In the genomic region with DNA sequence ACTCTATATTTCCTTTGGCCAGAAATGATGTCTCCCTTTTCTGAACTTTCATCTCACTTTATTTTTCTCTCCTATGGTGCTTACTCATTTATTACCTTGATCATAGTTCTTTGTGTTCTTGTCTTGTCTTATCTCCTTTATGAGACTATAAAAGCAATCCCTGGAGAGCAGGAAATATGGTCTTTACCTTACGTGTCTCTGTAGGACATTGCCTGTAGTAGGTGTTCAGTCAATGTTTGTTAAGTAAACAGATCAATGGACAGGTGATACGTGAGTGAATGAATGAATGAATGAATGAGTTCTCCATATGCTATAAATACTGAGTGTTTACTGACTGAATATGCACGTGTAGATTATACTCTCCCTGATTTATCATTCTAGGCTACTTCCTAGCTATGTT, we compare ENCODE assay signal across 25 cellular contexts.
DNase-seq lines count a peak whose midpoint lies in the region; TF ChIP-seq lines count a peak whose summit lies in the region.
"Had no signal": no experiment of that assay in that cellular context is flagged by ENCODE, and none has a peak within 500 bp of the region (broad histone marks: within the 10 kb centered on the region; RNA-seq: fewer than 3 reads in every experiment).

No MANE protein-coding gene starts in this region.

- no peak overlapping the region for H3K27ac ChIP-seq in coronary artery
- H3K27ac ChIP-seq: body of pancreas had no signal

- H3K27ac Mint-ChIP-seq in chondrocyte (ENCODE audit: unreplicated experiment) (peak overlapping the region; percentile 91), nephron (peak overlapping the region in 2 of 3 experiments; percentile 2 to 68)
- H3K27ac Mint-ChIP-seq: activated B cell treated with CpG ODN at 0.5 μM for 24 hours; activated naive CD8-positive, alpha-beta T cell treated with anti-CD3 and anti-CD28 coated beads, Interleukin-2, amount 10 ng/mL, durations not matched to agents 7 days and 5 days; dendritic cell treated with granulocyte-macrophage colony-stimulating factor and Interleukin-4, amounts not matched to agents 40 ng/mL and 50 ng/mL, for 4 days; stimulated activated effector memory CD8-positive, alpha-beta T cell treated with anti-CD3 and anti-CD28 coated beads, Interleukin-12 subunit alpha, Interleukin-12 subunit beta, amount 100 ng/mL, for 72 hours; T-helper 2 cell treated with Interferon-gamma antibody and Interleukin-4, amounts not matched to agents 5 μg/mL and 100 μg/mL, for 36 hours had no signal

- H3K4me1 Mint-ChIP-seq in chondrocyte (ENCODE audit: low read depth) = peaks cover 55% of the 10 kb centered on the region
- H3K4me1 Mint-ChIP-seq in nephron = peaks cover 32% of the 10 kb centered on the region
- H3K4me1 Mint-ChIP-seq: activated B cell treated with CpG ODN at 0.5 μM for 24 hours; activated naive CD8-positive, alpha-beta T cell treated with anti-CD3 and anti-CD28 coated beads, Interleukin-2, amount 10 ng/mL, durations not matched to agents 7 days and 5 days; stimulated activated effector memory CD8-positive, alpha-beta T cell treated with anti-CD3 and anti-CD28 coated beads, Interleukin-12 subunit alpha, Interleukin-12 subunit beta, amount 100 ng/mL, for 72 hours had no signal

- H3K4me3 Mint-ChIP-seq in chondrocyte (ENCODE audit: unreplicated experiment) (no peak overlapping the region), nephron (no peak overlapping the region)
- H3K4me3 Mint-ChIP-seq: activated B cell treated with CpG ODN at 0.5 μM for 24 hours; activated naive CD8-positive, alpha-beta T cell treated with anti-CD3 and anti-CD28 coated beads, Interleukin-2, amount 10 ng/mL, durations not matched to agents 7 days and 5 days; dendritic cell treated with granulocyte-macrophage colony-stimulating factor and Interleukin-4, amounts not matched to agents 40 ng/mL and 50 ng/mL, for 4 days; stimulated activated effector memory CD8-positive, alpha-beta T cell treated with anti-CD3 and anti-CD28 coated beads, Interleukin-12 subunit alpha, Interleukin-12 subunit beta, amount 100 ng/mL, for 72 hours; T-helper 2 cell treated with Interferon-gamma antibody and Interleukin-4, amounts not matched to agents 5 μg/mL and 100 μg/mL, for 36 hours had no signal

- H3K36me3 Mint-ChIP-seq in chondrocyte (ENCODE audit: low read depth) (no peaks in the 10 kb centered on the region), nephron (ENCODE audit: low read depth) (no peaks in the 10 kb centered on the region)
- H3K36me3 Mint-ChIP-seq: activated naive CD8-positive, alpha-beta T cell treated with anti-CD3 and anti-CD28 coated beads, Interleukin-2, amount 10 ng/mL, durations not matched to agents 7 days and 5 days; stimulated activated effector memory CD8-positive, alpha-beta T cell treated with anti-CD3 and anti-CD28 coated beads, Interleukin-12 subunit alpha, Interleukin-12 subunit beta, amount 100 ng/mL, for 72 hours had no signal

- H3K4me3 ChIP-seq in LNCaP clone FGC (ENCODE audit: low read depth, low read length) (no peak overlapping the region), coronary artery (no peak overlapping the region)
- H3K4me3 ChIP-seq: body of pancreas, heart right ventricle, left ventricle myocardium inferior had no signal

- no peak for TF ChIP-seq CTCF in LNCaP clone FGC (IDR thresholded peaks at IDR 0.05; ENCODE audit: control insufficient read depth, extremely low read depth, insufficient read depth)
- no peak for TF ChIP-seq CTCF in chondrocyte (IDR thresholded peaks at IDR 0.05)
- TF ChIP-seq CTCF in nephron (IDR thresholded peaks at IDR 0.05; ENCODE audit: unreplicated experiment in 3 of 3) = no peak
- no peak for TF ChIP-seq CTCF in coronary artery (IDR thresholded peaks at IDR 0.05)

- H3K9me3 Mint-ChIP-seq in chondrocyte (ENCODE audit: low read depth) (no peaks in the 10 kb centered on the region), nephron (peaks cover 5% of the 10 kb centered on the region)
- H3K9me3 Mint-ChIP-seq: activated B cell treated with CpG ODN at 0.5 μM for 24 hours; activated naive CD8-positive, alpha-beta T cell treated with anti-CD3 and anti-CD28 coated beads, Interleukin-2, amount 10 ng/mL, durations not matched to agents 7 days and 5 days; dendritic cell treated with granulocyte-macrophage colony-stimulating factor and Interleukin-4, amounts not matched to agents 40 ng/mL and 50 ng/mL, for 4 days; T-helper 2 cell treated with Interferon-gamma antibody and Interleukin-4, amounts not matched to agents 5 μg/mL and 100 μg/mL, for 36 hours had no signal

- H3K27me3 Mint-ChIP-seq in chondrocyte (ENCODE audit: low read depth) (no peaks in the 10 kb centered on the region), nephron (ENCODE audit: low read depth) (peaks cover 4% of the 10 kb centered on the region)
- H3K27me3 Mint-ChIP-seq: activated B cell treated with CpG ODN at 0.5 μM for 24 hours; dendritic cell treated with granulocyte-macrophage colony-stimulating factor and Interleukin-4, amounts not matched to agents 40 ng/mL and 50 ng/mL, for 4 days had no signal

- DNase-seq in DMS53 treated with DMSO at 0.1 percent for 48 hours (lab: John Stamatoyannopoulos, UW; ENCODE audit: unreplicated experiment) (peak; percentile 92), LNCaP clone FGC (ENCODE audit: low read depth) (peak; percentile 90), chondrocyte (ENCODE audit: low spot score) (no peak), T-helper 9 cell (no peak), HCEC 1CT (no peak), coronary artery (ENCODE audit: low spot score) (no peak)
- no peak for DNase-seq in stimulated activated naive CD4-positive, alpha-beta T cell (lab: John Stamatoyannopoulos, UW)
- DNase-seq: activated B cell treated with CpG ODN at 0.5 μM for 24 hours; activated CD4-positive, alpha-beta T cell treated with anti-CD3 and anti-CD28 coated beads, Interleukin-2, amount 50 U/mL, for 4 hours; activated naive CD8-positive, alpha-beta T cell treated with anti-CD3 and anti-CD28 coated beads, Interleukin-2, amount 10 ng/mL, durations not matched to agents 7 days and 5 days; body of pancreas; GDM1; H7; heart right ventricle; Kasumi-1; left ventricle myocardium inferior; NCI-H1105; NCI-H2029 treated with DMSO at 0.1 percent for 48 hours; NCI-H446 treated with DMSO at 0.1 percent for 48 hours; NK-92 treated with Interleukin-12 subunit alpha and Interleukin-12 subunit beta, amount 100 ng/mL, for 24 hours; stimulated activated CD4-positive, alpha-beta T cell treated with anti-CD3 and anti-CD28 coated beads, Interleukin-1b, Interleukin-23, amount 100 ng/mL, for 48 hours had no signal

Comparison
In these comparisons a context has a peak if more than half of its experiments do, and no peak if none do; other contexts are left out.
1. DNase-seq: peak in DMS53 treated with DMSO at 0.1 percent for 48 hours (single experiment) and LNCaP clone FGC (single experiment); none in chondrocyte (single experiment), T-helper 9 cell (single experiment), stimulated activated naive CD4-positive, alpha-beta T cell (0 of 6), HCEC 1CT (single experiment) and coronary artery (single experiment).